Comparison of ENCODE assay signal across 1 cellular context in genomic region chr14:91687436-91687835, GRCh38. TPM values are rescaled to one million over a fixed set of nuclear protein-coding genes. Genes with fewer than 3 reads are reported as not detected.
"Had no signal": no experiment of that assay in that cellular context is flagged by ENCODE, and none has a peak within 500 bp of the region (broad histone marks: within the 10 kb centered on the region; RNA-seq: fewer than 3 reads in every experiment).

No MANE protein-coding gene starts in this region.

RNA-seq across cellular contexts. Expression of gene CATSPERB, which starts 44.5 kb away (rescaled TPM):
- total RNA-seq: GM12878 had no signal
- polyA plus RNA-seq: GM12878 had no signal
